Comparison of ENCODE assay signal across 7 cellular contexts in genomic region chr3:128728521-128728920, GRCh38. TPM values are rescaled to one million over a fixed set of nuclear protein-coding genes. Genes with fewer than 3 reads are reported as not detected.
A peak's percentile ranks its signal among the peaks of the same experiment; 100 is the strongest.
DNase-seq lines count a peak whose midpoint lies in the region; ATAC-seq and TF ChIP-seq lines count a peak whose summit lies in the region.
"Not testable (repeated sequence)": the region's sequence is repeated elsewhere in the genome, so short reads cannot be mapped to it uniquely, and the experiment has no call there.

No MANE protein-coding gene starts in this region.

- not testable (repeated sequence) for H3K4me3 ChIP-seq in GM23338
- peak overlapping the region; percentile 99 for H3K4me3 ChIP-seq in smooth muscle cell

- H3K4me3 Mint-ChIP-seq in GM23338 (peak overlapping the region; percentile 37; the same call in 2 of the 3 replicates), chondrocyte (ENCODE audit: unreplicated experiment) (peak overlapping the region; percentile 36), glutamatergic neuron (ENCODE audit: unreplicated experiment) (peak overlapping the region; percentile 95)
- H3K4me3 Mint-ChIP-seq in activated T-cell treated with anti-CD3 and anti-CD28 coated beads, Interleukin-2, amount 50 U/mL, for 72 hours = peak overlapping the region; percentile 69 to 90
- peak overlapping the region; percentile 32 for H3K4me3 Mint-ChIP-seq in natural killer cell treated with Interleukin-12 subunit alpha and Interleukin-12 subunit beta and Interleukin-15 and Interleukin-18, amount 100 ng/mL, for 72 hours

- DNase-seq in GM23338 (ENCODE audit: low spot score); RWPE1 (ENCODE audit: low spot score); activated T-cell treated with anti-CD3 and anti-CD28 coated beads, Interleukin-2, amount 50 U/mL, for 72 hours; chondrocyte (ENCODE audit: low spot score); glutamatergic neuron; natural killer cell treated with Interleukin-12 subunit alpha and Interleukin-12 subunit beta and Interleukin-15 and Interleukin-18, amount 100 ng/mL, for 72 hours (ENCODE audit: low spot score); smooth muscle cell (lab: John Stamatoyannopoulos, UW; ENCODE audit: unreplicated experiment): not testable (repeated sequence)

- peaks cover 54% of the 10 kb centered on the region for H3K4me1 Mint-ChIP-seq in GM23338
- peaks cover 89% of the 10 kb centered on the region for H3K4me1 Mint-ChIP-seq in activated T-cell treated with anti-CD3 and anti-CD28 coated beads, Interleukin-2, amount 50 U/mL, for 72 hours (ENCODE audit: low read depth)
- peaks cover 68% of the 10 kb centered on the region for H3K4me1 Mint-ChIP-seq in chondrocyte (ENCODE audit: low read depth)
- H3K4me1 Mint-ChIP-seq in glutamatergic neuron (ENCODE audit: low read depth, unreplicated experiment) = peaks cover 24% of the 10 kb centered on the region
- peaks cover 65 to 75% of the 10 kb centered on the region in 2 donors for H3K4me1 Mint-ChIP-seq in natural killer cell treated with Interleukin-12 subunit alpha and Interleukin-12 subunit beta and Interleukin-15 and Interleukin-18, amount 100 ng/mL, for 72 hours (ENCODE audit: low read depth in 2 of 2)

- H3K9me3 Mint-ChIP-seq in GM23338; activated T-cell treated with anti-CD3 and anti-CD28 coated beads, Interleukin-2, amount 50 U/mL, for 72 hours; chondrocyte (ENCODE audit: low read depth); natural killer cell treated with Interleukin-12 subunit alpha and Interleukin-12 subunit beta and Interleukin-15 and Interleukin-18, amount 100 ng/mL, for 72 hours: not testable (repeated sequence)
- H3K9me3 Mint-ChIP-seq in glutamatergic neuron (ENCODE audit: unreplicated experiment) = peaks cover 13% of the 10 kb centered on the region

- not testable (repeated sequence) for H3K27me3 ChIP-seq in GM23338 (ENCODE audit: insufficient read depth); smooth muscle cell (ENCODE audit: low read depth)

- H4K20me1 ChIP-seq in GM23338 (replicated peaks; ENCODE audit: insufficient read depth) (peaks cover 62% of the 10 kb centered on the region), smooth muscle cell (ENCODE audit: low read depth) (peaks cover 74% of the 10 kb centered on the region)

- not testable (repeated sequence) for H2AFZ ChIP-seq in GM23338; smooth muscle cell (ENCODE audit: low read depth)

- H3F3A ChIP-seq in GM23338 (replicated peaks; ENCODE audit: low read depth); smooth muscle cell (ENCODE audit: low read depth): not testable (repeated sequence)

- H3K79me2 ChIP-seq in GM23338 (replicated peaks; ENCODE audit: insufficient read depth) (peaks cover 75% of the 10 kb centered on the region), smooth muscle cell (ENCODE audit: low read depth) (peaks cover 79% of the 10 kb centered on the region)

- not testable (repeated sequence) for H3K9me2 ChIP-seq in GM23338 (ENCODE audit: insufficient read depth)

- peaks cover 16% of the 10 kb centered on the region; the same call in 2 of the 3 replicates for H3K36me3 Mint-ChIP-seq in GM23338 (ENCODE audit: low read depth)
- not testable (repeated sequence) for H3K36me3 Mint-ChIP-seq in activated T-cell treated with anti-CD3 and anti-CD28 coated beads, Interleukin-2, amount 50 U/mL, for 72 hours (ENCODE audit: insufficient read depth in 2 of 2); chondrocyte (ENCODE audit: low read depth); glutamatergic neuron (ENCODE audit: unreplicated experiment); natural killer cell treated with Interleukin-12 subunit alpha and Interleukin-12 subunit beta and Interleukin-15 and Interleukin-18, amount 100 ng/mL, for 72 hours

- not testable (repeated sequence) for TF ChIP-seq CTCF in GM23338 (conservative IDR thresholded peaks at IDR 0.05; ENCODE audit: low read depth in 2 of 2); RWPE1 (conservative IDR thresholded peaks at IDR 0.05; ENCODE audit: low read depth); chondrocyte (IDR thresholded peaks at IDR 0.05); glutamatergic neuron (IDR thresholded peaks at IDR 0.05; ENCODE audit: partially characterized antibody, unreplicated experiment); smooth muscle cell (IDR thresholded peaks at IDR 0.05; ENCODE audit: borderline replicate concordance, insufficient read depth, poor library complexity, severe bottlenecking)

- CTCF ChIA-PET in RWPE1 (lab: Yijun Ruan, JAX) = not testable (repeated sequence)

- H3K27ac ChIP-seq in GM23338 (ENCODE audit: low read depth) = not testable (repeated sequence)
- H3K27ac ChIP-seq in RWPE1 (peak overlapping the region; percentile 57), smooth muscle cell (ENCODE audit: low read depth) (peak overlapping the region; percentile 98)

- H3K9ac ChIP-seq in smooth muscle cell (ENCODE audit: low read depth) = not testable (repeated sequence)

- H3K27me3 Mint-ChIP-seq in GM23338 (ENCODE audit: insufficient read depth, low read depth, poor library complexity); activated T-cell treated with anti-CD3 and anti-CD28 coated beads, Interleukin-2, amount 50 U/mL, for 72 hours (ENCODE audit: low read depth); chondrocyte (ENCODE audit: low read depth); glutamatergic neuron (ENCODE audit: unreplicated experiment); natural killer cell treated with Interleukin-12 subunit alpha and Interleukin-12 subunit beta and Interleukin-15 and Interleukin-18, amount 100 ng/mL, for 72 hours: not testable (repeated sequence)

- peaks cover 53% of the 10 kb centered on the region for H3K4me1 ChIP-seq in GM23338 (ENCODE audit: insufficient read depth)
- H3K4me1 ChIP-seq in smooth muscle cell (ENCODE audit: low read depth) = peaks cover 22% of the 10 kb centered on the region

- H3K4me2 ChIP-seq in GM23338 (peak overlapping the region; percentile 95; the same call in 1 of the 2 replicates), smooth muscle cell (peak overlapping the region; percentile 84)

- not testable (repeated sequence) for H3K27ac Mint-ChIP-seq in GM23338; glutamatergic neuron (ENCODE audit: unreplicated experiment); natural killer cell treated with Interleukin-12 subunit alpha and Interleukin-12 subunit beta and Interleukin-15 and Interleukin-18, amount 100 ng/mL, for 72 hours
- peak overlapping the region; percentile 51 for H3K27ac Mint-ChIP-seq in activated T-cell treated with anti-CD3 and anti-CD28 coated beads, Interleukin-2, amount 50 U/mL, for 72 hours
- peak overlapping the region; percentile 53 for H3K27ac Mint-ChIP-seq in chondrocyte (ENCODE audit: unreplicated experiment)

- 90% methylated on average over 13 of the region's 13 CpGs for WGBS in smooth muscle cell (ENCODE audit: low lambda C conversion rate)

- not testable (repeated sequence) for H3K36me3 ChIP-seq in GM23338 (ENCODE audit: insufficient read depth); smooth muscle cell (ENCODE audit: low read depth)

- H3K9me3 ChIP-seq in smooth muscle cell (replicated peaks; ENCODE audit: low read depth) = not testable (repeated sequence)

- not testable (repeated sequence) for ATAC-seq in GM23338; activated T-cell treated with anti-CD3 and anti-CD28 coated beads, Interleukin-2, amount 50 U/mL, for 72 hours (replicated peaks in 1 of 2); natural killer cell treated with Interleukin-12 subunit alpha and Interleukin-12 subunit beta and Interleukin-15 and Interleukin-18, amount 100 ng/mL, for 72 hours

- POLR2A ChIA-PET in RWPE1 (lab: Yijun Ruan, JAX; ENCODE audit: low non-redundant PET) = interaction anchor here (0.6 kb wide), 1 partner anchor 9 kb away, joined by 8 read pairs; no protein-coding TSS in a partner anchor

RNA-seq across cellular contexts. Expression of gene RAB7A, which starts 2.5 kb away (rescaled TPM):
- 79.5 and 89.8 TPM in 2 replicates for total RNA-seq in GM23338 (2014; rRNA removed; shearing (Covaris generic))
- polyA plus RNA-seq in GM23338 (2016; fragmentation: Nextera tagmentation; extraction: Ambion mirVana) (131 and 156 TPM in 2 replicates), smooth muscle cell (169 and 190 TPM in 2 replicates)
- total RNA-seq in activated T-cell treated with anti-CD3 and anti-CD28 coated beads, Interleukin-2, amount 50 U/mL, for 72 hours = 100 to 1,000 TPM; 204 to 206 TPM
- total RNA-seq in chondrocyte (204 to 231 TPM (median 216 TPM) in 3 replicates), glutamatergic neuron (ENCODE audit: unreplicated experiment) (298 TPM), smooth muscle cell (103 and 110 TPM in 2 replicates)
- total RNA-seq in natural killer cell treated with Interleukin-12 subunit alpha and Interleukin-12 subunit beta and Interleukin-15 and Interleukin-18, amount 100 ng/mL, for 72 hours = 100 to 1,000 TPM; 183 to 338 TPM

Comparison
In these comparisons a context has a peak if more than half of its experiments do, and no peak if none do; other contexts are left out.
1. H3K4me3 Mint-ChIP-seq: peak in every context shown above with its lines; median percentile 95 in glutamatergic neuron; 80 in activated T-cell treated with anti-CD3 and anti-CD28 coated beads, Interleukin-2, amount 50 U/mL, for 72 hours; 37 in GM23338; 36 in chondrocyte; 32 in natural killer cell treated with Interleukin-12 subunit alpha and Interleukin-12 subunit beta and Interleukin-15 and Interleukin-18, amount 100 ng/mL, for 72 hours.